ENCODE assay signal across 28 cellular contexts in genomic region chr7:16745645-16746044, GRCh38. TPM values are rescaled to one million over a fixed set of nuclear protein-coding genes. Genes with fewer than 3 reads are reported as not detected.
"Had no signal": no experiment of that assay in that cellular context is flagged by ENCODE, and none has a peak within 500 bp of the region (broad histone marks: within the 10 kb centered on the region; RNA-seq: fewer than 3 reads in every experiment).

No MANE protein-coding gene starts in this region.

- H3K27me3 Mint-ChIP-seq: activated CD4-positive, alpha-beta memory T cell treated with anti-CD3 and anti-CD28 coated beads, Interleukin-2, amount 10 ng/mL, durations not matched to agents 7 days and 5 days; activated CD4-positive, alpha-beta T cell treated with anti-CD3 and anti-CD28 coated beads, Interleukin-2, amount 10 ng/mL, durations not matched to agents 7 days and 5 days; activated naive CD8-positive, alpha-beta T cell treated with anti-CD3 and anti-CD28 coated beads for 36 hours had no signal

- H3K36me3 ChIP-seq: brain microvascular endothelial cell, cardiac muscle cell, Peyer's patch, SJCRH30 had no signal

- H3K9me3 Mint-ChIP-seq: activated CD4-positive, alpha-beta memory T cell treated with anti-CD3 and anti-CD28 coated beads, Interleukin-2, amount 10 ng/mL, durations not matched to agents 7 days and 5 days; activated CD4-positive, alpha-beta T cell treated with anti-CD3 and anti-CD28 coated beads, Interleukin-2, amount 10 ng/mL, durations not matched to agents 7 days and 5 days; activated naive CD4-positive, alpha-beta T cell treated with anti-CD3 and anti-CD28 coated beads, Interleukin-2, amount 10 ng/mL, durations not matched to agents 7 days and 5 days; activated naive CD8-positive, alpha-beta T cell treated with anti-CD3 and anti-CD28 coated beads for 36 hours; activated T-helper 17 cell treated with anti-CD3 and anti-CD28 coated beads, Interleukin-2, amount 50 U/mL, for 72 hours had no signal

- H3K4me1 ChIP-seq: SJCRH30 had no signal

- H3K4me3 ChIP-seq: cardiac muscle cell, Peyer's patch, SJCRH30 had no signal

- H3K4me3 Mint-ChIP-seq: activated CD4-positive, alpha-beta memory T cell treated with anti-CD3 and anti-CD28 coated beads, Interleukin-2, amount 10 ng/mL, durations not matched to agents 7 days and 5 days; activated CD4-positive, alpha-beta T cell treated with anti-CD3 and anti-CD28 coated beads, Interleukin-2, amount 10 ng/mL, durations not matched to agents 7 days and 5 days; activated naive CD4-positive, alpha-beta T cell treated with anti-CD3 and anti-CD28 coated beads, Interleukin-2, amount 10 ng/mL, durations not matched to agents 7 days and 5 days; activated naive CD8-positive, alpha-beta T cell treated with anti-CD3 and anti-CD28 coated beads for 36 hours; activated T-helper 17 cell treated with anti-CD3 and anti-CD28 coated beads, Interleukin-2, amount 50 U/mL, for 72 hours; T-helper 17 cell had no signal

- H3K27me3 ChIP-seq: brain microvascular endothelial cell, cardiac muscle cell, Peyer's patch, SJCRH30 had no signal

- H3K27ac ChIP-seq: brain microvascular endothelial cell, cardiac muscle cell, Peyer's patch, RWPE1, SJCRH30 had no signal

- DNase-seq: activated CD4-positive, alpha-beta memory T cell treated with anti-CD3 and anti-CD28 coated beads, Interleukin-2, amount 10 ng/mL, durations not matched to agents 7 days and 5 days; activated CD4-positive, alpha-beta T cell treated with anti-CD3 and anti-CD28 coated beads, Interleukin-2, amount 10 ng/mL, durations not matched to agents 7 days and 5 days; activated CD4-positive, CD25-positive, alpha-beta regulatory T cell; activated gamma-delta T cell treated with Interleukin-2 at 50 U/mL for 16 hours; activated naive CD4-positive, alpha-beta T cell treated with anti-CD3 and anti-CD28 coated beads, Interleukin-2, amount 10 ng/mL, durations not matched to agents 7 days and 5 days; activated naive CD8-positive, alpha-beta T cell treated with anti-CD3 and anti-CD28 coated beads for 36 hours; activated T-cell treated with anti-CD3 and anti-CD28 coated beads for 4 hours; activated T-cell treated with anti-CD3 and anti-CD28 coated beads, Interleukin-2, amount 50 U/mL, for 48 hours; brain microvascular endothelial cell; cerebellar nuclear complex; Kasumi-1; NCI-H1105 treated with DMSO at 0.1 percent for 48 hours; NCI-H1436 treated with DMSO at 0.1 percent for 48 hours; NCI-H187; NCI-H2081; NCI-H510A treated with DMSO at 0.1 percent for 48 hours; NCI-H69; NK-92 treated with Interleukin-12 subunit alpha and Interleukin-12 subunit beta, amount 100 ng/mL, for 24 hours; Peyer's patch; Right ventricle myocardium superior; SJCRH30; T-helper 17 cell; T-helper 9 cell had no signal

- H3K27ac Mint-ChIP-seq: activated CD4-positive, alpha-beta memory T cell treated with anti-CD3 and anti-CD28 coated beads, Interleukin-2, amount 10 ng/mL, durations not matched to agents 7 days and 5 days; activated CD4-positive, alpha-beta T cell treated with anti-CD3 and anti-CD28 coated beads, Interleukin-2, amount 10 ng/mL, durations not matched to agents 7 days and 5 days; activated naive CD4-positive, alpha-beta T cell treated with anti-CD3 and anti-CD28 coated beads, Interleukin-2, amount 10 ng/mL, durations not matched to agents 7 days and 5 days; activated naive CD8-positive, alpha-beta T cell treated with anti-CD3 and anti-CD28 coated beads for 36 hours; activated T-helper 17 cell treated with anti-CD3 and anti-CD28 coated beads, Interleukin-2, amount 50 U/mL, for 72 hours; T-helper 17 cell had no signal

- H3K36me3 Mint-ChIP-seq: activated naive CD4-positive, alpha-beta T cell treated with anti-CD3 and anti-CD28 coated beads, Interleukin-2, amount 10 ng/mL, durations not matched to agents 7 days and 5 days; activated naive CD8-positive, alpha-beta T cell treated with anti-CD3 and anti-CD28 coated beads for 36 hours had no signal

- H3K9me3 ChIP-seq: Peyer's patch, SJCRH30 had no signal

- ATAC-seq: activated T-helper 17 cell treated with anti-CD3 and anti-CD28 coated beads, Interleukin-2, amount 50 U/mL, for 72 hours; SK-N-SH treated with all-trans-retinoic acid at 6 μM for 48 hours; T-helper 17 cell had no signal

- H3K4me1 Mint-ChIP-seq: activated CD4-positive, alpha-beta memory T cell treated with anti-CD3 and anti-CD28 coated beads, Interleukin-2, amount 10 ng/mL, durations not matched to agents 7 days and 5 days; activated CD4-positive, alpha-beta T cell treated with anti-CD3 and anti-CD28 coated beads, Interleukin-2, amount 10 ng/mL, durations not matched to agents 7 days and 5 days; activated naive CD4-positive, alpha-beta T cell treated with anti-CD3 and anti-CD28 coated beads, Interleukin-2, amount 10 ng/mL, durations not matched to agents 7 days and 5 days; activated naive CD8-positive, alpha-beta T cell treated with anti-CD3 and anti-CD28 coated beads for 36 hours; activated T-helper 17 cell treated with anti-CD3 and anti-CD28 coated beads, Interleukin-2, amount 50 U/mL, for 72 hours; T-helper 17 cell had no signal

RNA-seq across cellular contexts. Expression of gene AGR2, which starts 59.2 kb away (rescaled TPM):
- total RNA-seq: activated CD4-positive, alpha-beta memory T cell treated with anti-CD3 and anti-CD28 coated beads, Interleukin-2, amount 10 ng/mL, durations not matched to agents 7 days and 5 days; activated CD4-positive, alpha-beta T cell treated with anti-CD3 and anti-CD28 coated beads, Interleukin-2, amount 10 ng/mL, durations not matched to agents 7 days and 5 days; activated CD8-positive, alpha-beta memory T cell treated with anti-CD3 and anti-CD28 coated beads for 36 hours; activated naive CD8-positive, alpha-beta T cell treated with anti-CD3 and anti-CD28 coated beads for 36 hours; activated T-helper 17 cell treated with anti-CD3 and anti-CD28 coated beads, Interleukin-2, amount 50 U/mL, for 72 hours; cardiac muscle cell; Right ventricle myocardium superior; SJCRH30; T-helper 17 cell had no signal
